8 cellular contexts compared by ENCODE assay signal in the genomic region with DNA sequence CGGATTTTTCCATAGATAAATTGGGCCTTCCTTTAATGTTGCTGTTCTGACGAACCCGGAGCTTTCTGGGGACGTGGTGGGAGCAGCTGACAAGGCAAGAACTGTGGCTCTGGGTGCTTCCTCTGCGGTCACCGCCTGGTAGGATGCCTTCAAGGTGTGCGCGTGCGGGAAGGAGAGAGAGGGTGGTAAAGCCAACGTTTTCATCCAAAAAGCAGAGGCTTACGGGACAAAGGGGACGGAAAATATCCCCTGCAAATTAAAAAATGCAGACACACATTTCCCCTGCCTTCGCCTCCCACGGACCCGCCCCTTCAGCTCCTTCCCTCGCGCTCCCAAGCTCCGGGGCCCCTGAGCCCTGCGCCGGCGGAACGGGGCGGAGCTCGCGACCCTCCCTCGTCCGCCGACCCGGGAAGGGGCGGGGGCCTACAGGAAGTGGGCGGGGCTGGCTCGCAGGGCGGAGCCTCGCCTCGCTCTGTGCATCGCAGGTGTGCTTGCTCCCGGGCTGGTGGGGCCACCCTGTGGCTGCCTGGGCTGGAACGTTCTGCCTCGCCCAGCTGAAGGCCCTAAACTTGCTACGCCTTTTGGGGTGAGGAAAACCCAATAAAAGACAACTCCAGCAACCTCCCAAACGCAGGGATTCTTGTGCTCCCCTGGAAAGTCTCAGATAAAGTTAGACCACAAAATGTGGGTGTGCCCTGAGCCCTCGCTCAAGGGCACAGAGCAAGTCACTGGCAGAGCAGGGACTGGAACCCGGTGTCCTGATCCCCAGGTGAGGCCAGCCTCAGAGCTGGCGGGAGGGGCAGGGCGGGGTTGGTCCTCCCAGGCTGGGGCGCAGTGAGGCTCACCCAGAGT. TPM values are rescaled to one million over a fixed set of nuclear protein-coding genes. Genes with fewer than 3 reads are reported as not detected.
DNase-seq lines count a peak whose midpoint lies in the region; ATAC-seq and TF ChIP-seq lines count a peak whose summit lies in the region.

No MANE protein-coding gene starts in this region.

- peak overlapping the region; percentile 92 for H2AFZ ChIP-seq in PC-3 (ENCODE audit: low read length)

- H3K79me2 ChIP-seq in PC-3 (ENCODE audit: low read length) = no peaks in the 10 kb centered on the region

- BruUV-seq in PC-3 (replicated peaks; lab: Mats Ljungman, UMichigan) = no TSS peak

- H3K9me3 ChIP-seq in PC-3 (ENCODE audit: low read length) = no peaks in the 10 kb centered on the region

- TF ChIP-seq CTCF in PC-3 (conservative IDR thresholded peaks at IDR 0.05; ENCODE audit: low read depth, low read length) = peak; percentile 65

- no peak overlapping the region for H3K27ac ChIP-seq in PC-3 (ENCODE audit: low read length)

- no peaks in the 10 kb centered on the region for H3K9me2 ChIP-seq in PC-3 (replicated peaks; ENCODE audit: low read length)

- POLR2A ChIA-PET in PC-3 (lab: Charles Lee; ENCODE audit: unreplicated experiment) = no interaction called here

- H4K20me1 ChIP-seq in PC-3 (ENCODE audit: low read length) = no peaks in the 10 kb centered on the region

- H3K9ac ChIP-seq in PC-3 (ENCODE audit: low read length) = no peak overlapping the region

- DNase-seq in PC-3 (peak; percentile 72), activated gamma-delta T cell treated with Interleukin-2 at 50 U/mL for 16 hours (peak; percentile 72), left ventricle myocardium superior (peak; percentile 65), skeletal muscle cell (ENCODE audit: low read depth) (no peak), NCI-H1092 treated with DMSO at 0.1 percent for 48 hours (lab: John Stamatoyannopoulos, UW) (no peak), dedifferentiated amniotic fluid mesenchymal stem cell (ENCODE audit: extremely low spot score) (no peak)

- ATAC-seq in GM18870 (IDR thresholded peaks at IDR 0.05; ENCODE audit: unreplicated experiment) = peak; percentile 48
- peak; percentile 65 for ATAC-seq in HG03175 (IDR thresholded peaks at IDR 0.05; ENCODE audit: unreplicated experiment)
- ATAC-seq in PC-3 = peak; percentile 65
- peak; percentile 52 for ATAC-seq in left ventricle myocardium superior

- no peaks in the 10 kb centered on the region for H3F3A ChIP-seq in PC-3 (ENCODE audit: low read length, unreplicated experiment)

- intact Hi-C loops in PC-3 (cut with micrococcal nuclease) (loop anchor here (5.0 to 10.0 kb wide), 6 partner anchors 72 to 545 kb away; partner anchors contain the start of gene NTSR2), left ventricle myocardium superior (cut with micrococcal nuclease) (no loop called here)

- H3K4me3 ChIP-seq in PC-3 (ENCODE audit: low read length) (peak overlapping the region; percentile 55; the same call in 1 of the 2 replicates), skeletal muscle cell (ENCODE audit: low read depth, low read length) (peak overlapping the region; percentile 42)

- H3K36me3 ChIP-seq in PC-3 (ENCODE audit: low read depth, low read length) = no peaks in the 10 kb centered on the region

- CTCF ChIA-PET in PC-3 (lab: Charles Lee) = interaction anchor here (0.5 to 1.2 kb wide), 3 partner anchors 69 to 297 kb away, joined by 3 to 4 read pairs (median 4); no protein-coding TSS in a partner anchor

- peak overlapping the region; percentile 77 for H3K4me2 ChIP-seq in PC-3 (ENCODE audit: low read length)

- peaks cover 21% of the 10 kb centered on the region for H3K4me1 ChIP-seq in PC-3 (ENCODE audit: insufficient read depth, low read length)

- no peaks in the 10 kb centered on the region for H3K27me3 ChIP-seq in PC-3 (ENCODE audit: low read length)

RNA-seq across cellular contexts. Expression of gene SLC66A3, which starts 25.4 kb away (rescaled TPM):
- total RNA-seq in PC-3 (2014; rRNA removed) (12.6 and 19.2 TPM in 2 replicates), left ventricle myocardium superior (6.8 TPM)

Comparison
In these comparisons a context has a peak if more than half of its experiments do, and no peak if none do; other contexts are left out.
1. DNase-seq: peak in PC-3 (single experiment), activated gamma-delta T cell treated with Interleukin-2 at 50 U/mL for 16 hours (single experiment) and left ventricle myocardium superior (single experiment); none in skeletal muscle cell (single experiment), NCI-H1092 treated with DMSO at 0.1 percent for 48 hours (single experiment) and dedifferentiated amniotic fluid mesenchymal stem cell (single experiment).
2. Peak in every context shown above with its lines, with median percentiles within 50 percentile points of each other: ATAC-seq.